ENCODE assay signal across 7 cellular contexts in the genomic region with DNA sequence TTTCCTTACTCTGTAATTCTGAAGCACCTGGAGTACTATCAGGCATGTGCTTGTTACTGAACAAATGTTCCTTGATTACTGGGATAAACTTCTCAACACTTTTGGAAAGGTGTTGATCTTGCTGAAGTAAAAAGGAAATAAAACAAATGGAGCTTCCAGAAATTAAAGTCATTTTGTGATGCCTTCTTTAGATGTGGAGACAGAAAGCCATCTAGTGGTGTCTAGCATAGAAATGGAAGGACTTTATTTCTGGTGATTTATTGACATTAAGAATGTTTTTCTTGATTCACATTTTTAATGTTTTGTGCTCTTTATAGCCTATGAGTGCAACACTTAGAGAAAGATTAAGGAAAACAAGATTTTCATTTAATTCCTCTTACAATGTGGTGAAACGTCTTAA. TPM values are rescaled to one million over a fixed set of nuclear protein-coding genes. Genes with fewer than 3 reads are reported as not detected.
DNase-seq lines count a peak whose midpoint lies in the region; ATAC-seq, FAIRE-seq and TF ChIP-seq lines count a peak whose summit lies in the region.

No MANE protein-coding gene starts in this region.

- peak overlapping the region; percentile 32 to 99 (median 93) for H3K4me3 Mint-ChIP-seq in naive thymus-derived CD8-positive, alpha-beta T cell

- H3K9me1 ChIP-seq in K562 (ENCODE audit: control insufficient read depth, insufficient read depth, low read length): no peaks in the 10 kb centered on the region

- TF ChIP-seq EP300 in K562 (IDR thresholded peaks at IDR 0.05; ENCODE audit: low read length): no peak

- peaks cover 9% of the 10 kb centered on the region; the same call in 1 of the 3 replicates for H3K79me2 ChIP-seq in K562 (ENCODE audit: control insufficient read depth, insufficient read depth, low read length)

- TF ChIP-seq RAD21 in K562 (CRISPR knock-in tag; conservative IDR thresholded peaks at IDR 0.05 in 1 of 2, IDR thresholded peaks at IDR 0.05 in 1 of 2): peak in 1 of 2 experiments; percentile 51; a peak in 2 of 4 replicates

- peaks cover 0 to 22% (median 4%) of the 10 kb centered on the region in 3 donors for H3K36me3 Mint-ChIP-seq in naive thymus-derived CD8-positive, alpha-beta T cell

- H4K20me1 ChIP-seq in K562 (replicated peaks; ENCODE audit: control insufficient read depth, insufficient read depth, low read length): no peaks in the 10 kb centered on the region

- peak overlapping the region in 1 of 2 experiments; percentile 89; a peak in 1 of 4 replicates for H3K9ac ChIP-seq in K562 (ENCODE audit: insufficient read depth in 1 of 2, low read depth in 2 of 2, low read length in 2 of 2)

- CTCF ChIA-PET in K562 (lab: Yijun Ruan, JAX; ENCODE audit: low intra/inter-chr PET ratio): interaction anchor here (0.6 kb wide), 1 partner anchor 410 kb away, joined by 3 read pairs; no protein-coding TSS in a partner anchor

- no peak overlapping the region for H3K4me2 ChIP-seq in K562 (ENCODE audit: insufficient read depth, low read length)

- H3K27me3 Mint-ChIP-seq in naive thymus-derived CD8-positive, alpha-beta T cell: no peaks in the 10 kb centered on the region

- BruUV-seq in K562 (replicated peaks; lab: Mats Ljungman, UMichigan): no TSS peak

- H3K27ac ChIP-seq in K562 (ENCODE audit: extremely low read depth, low read depth, low read length): no peak overlapping the region

- H3K36me3 ChIP-seq in K562 (ENCODE audit: control insufficient read depth, insufficient read depth, low read length): peaks cover 10% of the 10 kb centered on the region; the same call in 1 of the 3 replicates

- intact Hi-C loops in K562 (cut with micrococcal nuclease): loop anchor here (2.0 to 5.0 kb wide), 6 partner anchors 84 to 235 kb away; partner anchors contain the start of genes CFAP58, SLK and STN1

- no peak for FAIRE-seq in K562 (lab: Jason Lieb, UNC)

- no peak overlapping the region for H3K4me3 ChIP-seq in Jurkat, Clone E6-1 (ENCODE audit: low read length)
- H3K4me3 ChIP-seq in K562: no peak overlapping the region

- DNase-seq in EH (ENCODE audit: low read depth) (peak; percentile 36), K562 (ENCODE audit: extremely low read depth in 1 of 4, low spot score in 3 of 4) (no peak)
- peak; percentile 31 for DNase-seq in Jurkat, Clone E6-1 (ENCODE audit: low read depth, low spot score)
- peak in 2 of 10 donors; percentile 6 for DNase-seq in naive thymus-derived CD8-positive, alpha-beta T cell

- peaks cover 0 to 7% of the 10 kb centered on the region in 2 experiments; a peak in 1 of 5 replicates for H3K4me1 ChIP-seq in K562 (replicated peaks in 1 of 2; ENCODE audit: control insufficient read depth in 2 of 2, insufficient read depth in 2 of 2, low read length in 2 of 2)

- H3K27me3 ChIP-seq in K562 (ENCODE audit: control insufficient read depth in 2 of 2, insufficient read depth in 2 of 2, low read length in 2 of 2): no peaks in the 10 kb centered on the region

- peak in 1 of 3 experiments; percentile 39; a peak in 2 of 6 replicates for TF ChIP-seq CTCF in K562 (IDR thresholded peaks at IDR 0.05 in 2 of 3, conservative IDR thresholded peaks at IDR 0.05 in 1 of 3; ENCODE audit: insufficient read depth in 2 of 3, low read depth in 1 of 3, low read length in 3 of 3)

- H3K9me3 Mint-ChIP-seq in naive thymus-derived CD8-positive, alpha-beta T cell: no peaks in the 10 kb centered on the region

- no peaks in the 10 kb centered on the region for H3K9me3 ChIP-seq in K562 (replicated peaks; ENCODE audit: control insufficient read depth, insufficient read depth, low read depth, low read length)

- peak overlapping the region; percentile 4; the same call in 1 of the 2 replicates for H2AFZ ChIP-seq in K562 (ENCODE audit: low read depth, low read length)

- in situ Hi-C loops in K562 (cut with MboI): no loop called here

- ATAC-seq in K562: no peak
- ATAC-seq in naive thymus-derived CD8-positive, alpha-beta T cell: no peak
- no peak for ATAC-seq in GM18511 (IDR thresholded peaks at IDR 0.05; ENCODE audit: unreplicated experiment)
- ATAC-seq in GM18873 (IDR thresholded peaks at IDR 0.05; ENCODE audit: low FRiP score, unreplicated experiment): no peak
- no peak for ATAC-seq in GM19463 (IDR thresholded peaks at IDR 0.05; ENCODE audit: unreplicated experiment)

- peaks cover 9 to 28% (median 23%) of the 10 kb centered on the region in 4 donors for H3K4me1 Mint-ChIP-seq in naive thymus-derived CD8-positive, alpha-beta T cell

- WGBS in K562 (ENCODE audit: insufficient coverage, low coverage, missing lambda C conversion rate): 33% methylated on average over 1 of the region's 1 CpG

- H3K27ac Mint-ChIP-seq in naive thymus-derived CD8-positive, alpha-beta T cell: peak overlapping the region in 8 of 10 donors; percentile 44 to 100 (median 88)

- POLR2A ChIA-PET in K562 (lab: Yijun Ruan, JAX): no interaction called here
- POLR2A ChIA-PET in naive thymus-derived CD8-positive, alpha-beta T cell (lab: Charles Lee): interaction anchor here (3.1 kb wide), 1 partner anchor 212 kb away, joined by 15 read pairs; no protein-coding TSS in a partner anchor

- TF ChIP-seq POLR2A in K562 (conservative IDR thresholded peaks at IDR 0.05): no peak

TF ChIP-seq in K562, 482 proteins besides CTCF, POLR2A, EP300 and RAD21 (continues in another document):
- TF ChIP-seq HNRNPUL1 (IDR thresholded peaks at IDR 0.05; ENCODE audit: low read length) (no peak), TCF7 (IDR thresholded peaks at IDR 0.05; ENCODE audit: borderline replicate concordance) (no peak), GTF2A2 (tag; IDR thresholded peaks at IDR 0.05) (no peak), MXI1 (IDR thresholded peaks at IDR 0.05; ENCODE audit: low read depth, low read length) (no peak), NR2C1 (IDR thresholded peaks at IDR 0.05) (no peak), NR2C1 (tag; IDR thresholded peaks at IDR 0.05) (no peak), DMBX1 (CRISPR knock-in tag; IDR thresholded peaks at IDR 0.05; ENCODE audit: borderline replicate concordance) (no peak), RHOXF2B (CRISPR knock-in tag; conservative IDR thresholded peaks at IDR 0.05) (no peak), SAFB2 (IDR thresholded peaks at IDR 0.05; ENCODE audit: borderline replicate concordance, low read depth, low read length, severe bottlenecking) (no peak), TFAM (CRISPR knock-in tag; conservative IDR thresholded peaks at IDR 0.05) (no peak)
- TF ChIP-seq, protein P1, sequence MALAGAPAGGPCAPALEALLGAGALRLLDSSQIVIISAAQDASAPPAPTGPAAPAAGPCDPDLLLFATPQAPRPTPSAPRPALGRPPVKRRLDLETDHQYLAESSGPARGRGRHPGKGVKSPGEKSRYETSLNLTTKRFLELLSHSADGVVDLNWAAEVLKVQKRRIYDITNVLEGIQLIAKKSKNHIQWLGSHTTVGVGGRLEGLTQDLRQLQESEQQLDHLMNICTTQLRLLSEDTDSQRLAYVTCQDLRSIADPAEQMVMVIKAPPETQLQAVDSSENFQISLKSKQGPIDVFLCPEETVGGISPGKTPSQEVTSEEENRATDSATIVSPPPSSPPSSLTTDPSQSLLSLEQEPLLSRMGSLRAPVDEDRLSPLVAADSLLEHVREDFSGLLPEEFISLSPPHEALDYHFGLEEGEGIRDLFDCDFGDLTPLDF (CRISPR knock-in tag; IDR thresholded peaks at IDR 0.05): no peak

RNA-seq across cellular contexts. Expression of gene SFR1, which starts 1.4 kb away (rescaled TPM):
- 15.3 TPM for polyA plus RNA-seq in Jurkat, Clone E6-1 (2012; ENCODE audit: insufficient read depth, insufficient read length)
- total RNA-seq in K562 (2011; cell fraction: chromatin; rRNA removed; ENCODE audit: low replicate concordance): 1.4 and 6.5 TPM in 2 replicates
- 1.7 and 2.2 TPM in 2 replicates for total RNA-seq in K562 (2011; cell fraction: nucleolus; rRNA removed)
- 3.8 and 5.6 TPM in 2 replicates for total RNA-seq in K562 (2011; cell fraction: nucleoplasm; rRNA removed)
- 4.3 and 4.5 TPM in 2 replicates for total RNA-seq in K562 (2014; rRNA removed)
- total RNA-seq in K562 (2014; rRNA removed; fragmentation: Illumina TruSeq; extraction: Trizol): 11.2 and 12.7 TPM in 2 replicates
- 8.1 and 9.1 TPM in 2 replicates for total RNA-seq in K562 (2015; rRNA removed; fragmentation: Illumina TruSeq; extraction: Trizol)
- total RNA-seq in K562 (2021): 6.7 and 6.8 TPM in 2 replicates
- 4.2 and 8.3 TPM in 2 replicates for polyA plus RNA-seq in K562 (2011; rRNA removed)
- polyA plus RNA-seq in K562 (2011; cell fraction: cytosol; rRNA removed): 2.3 and 3.7 TPM in 2 replicates
- polyA plus RNA-seq in K562 (2011; cell fraction: nucleus; rRNA removed): 1.7 and 1.8 TPM in 2 replicates
- polyA plus RNA-seq in K562 (2012): 5.9 and 8.7 TPM in 2 replicates
- polyA plus RNA-seq in K562 (2014; fragmentation: Illumina TruSeq; extraction: Trizol): 7.8 and 10.3 TPM in 2 replicates
- 10 to 100 TPM; 17.8 to 18.7 TPM for polyA plus RNA-seq in K562 (2014; fragmentation: Nextera tagmentation; extraction: Ambion mirVana)
- 8.0 and 8.6 TPM in 2 replicates for polyA plus RNA-seq in K562 (2014; rRNA removed)
- polyA minus RNA-seq in K562 (2011; rRNA and poly(A)+ RNA removed): 4.7 and 5.5 TPM in 2 replicates
- 3.8 and 5.4 TPM in 2 replicates for polyA minus RNA-seq in K562 (2011; cell fraction: cytosol; rRNA and poly(A)+ RNA removed)
- 1.8 and 5.0 TPM in 2 replicates for polyA minus RNA-seq in K562 (2011; cell fraction: nucleus; rRNA and poly(A)+ RNA removed)
- 10 to 100 TPM; 15.5 to 17.3 TPM for total RNA-seq in naive thymus-derived CD8-positive, alpha-beta T cell
- polyA plus RNA-seq in naive thymus-derived CD8-positive, alpha-beta T cell: 10 to 100 TPM; 12.9 to 18.2 (median 14.4) TPM

RNA-seq across cellular contexts. Expression of gene COL17A1, which starts 37.7 kb away (rescaled TPM):
- polyA plus RNA-seq in Jurkat, Clone E6-1 (2012; ENCODE audit: insufficient read depth, insufficient read length): not detected
- not detected in 2 replicates for total RNA-seq in K562 (2011; cell fraction: chromatin; rRNA removed; ENCODE audit: low replicate concordance)
- total RNA-seq in K562 (2011; cell fraction: nucleolus; rRNA removed): not detected in 2 replicates
- not detected in 2 replicates for total RNA-seq in K562 (2011; cell fraction: nucleoplasm; rRNA removed)
- total RNA-seq in K562 (2014; rRNA removed): not detected in 2 replicates
- total RNA-seq in K562 (2014; rRNA removed; fragmentation: Illumina TruSeq; extraction: Trizol): not detected in 2 replicates
- not detected in 2 replicates for total RNA-seq in K562 (2015; rRNA removed; fragmentation: Illumina TruSeq; extraction: Trizol)
- 0.29 TPM in 1 of 2 replicates, not detected in the other for total RNA-seq in K562 (2021)
- polyA plus RNA-seq in K562 (2011; rRNA removed): not detected in 2 replicates
- polyA plus RNA-seq in K562 (2011; cell fraction: cytosol; rRNA removed): not detected in 2 replicates
- polyA plus RNA-seq in K562 (2011; cell fraction: nucleus; rRNA removed): not detected in 2 replicates
- polyA plus RNA-seq in K562 (2012): 0.08 TPM in 1 of 2 replicates, not detected in the other
- polyA plus RNA-seq in K562 (2014; fragmentation: Illumina TruSeq; extraction: Trizol): not detected in 2 replicates
- polyA plus RNA-seq in K562 (2014; fragmentation: Nextera tagmentation; extraction: Ambion mirVana): not detected
- polyA plus RNA-seq in K562 (2014; rRNA removed): not detected in 2 replicates
- polyA minus RNA-seq in K562 (2011; rRNA and poly(A)+ RNA removed): not detected in 2 replicates
- polyA minus RNA-seq in K562 (2011; cell fraction: cytosol; rRNA and poly(A)+ RNA removed): 0.36 TPM in 1 of 2 replicates, not detected in the other
- 0.22 TPM in 1 of 2 replicates, not detected in the other for polyA minus RNA-seq in K562 (2011; cell fraction: nucleus; rRNA and poly(A)+ RNA removed)
- not detected for total RNA-seq in naive thymus-derived CD8-positive, alpha-beta T cell
- polyA plus RNA-seq in naive thymus-derived CD8-positive, alpha-beta T cell: not detected

Comparison
In these comparisons a context has a peak if more than half of its experiments do, and no peak if none do; other contexts are left out.
1. DNase-seq: peak in EH (single experiment) and Jurkat, Clone E6-1 (single experiment); none in K562 (0 of 4).